8 cellular contexts compared by ENCODE assay signal in the genomic region with DNA sequence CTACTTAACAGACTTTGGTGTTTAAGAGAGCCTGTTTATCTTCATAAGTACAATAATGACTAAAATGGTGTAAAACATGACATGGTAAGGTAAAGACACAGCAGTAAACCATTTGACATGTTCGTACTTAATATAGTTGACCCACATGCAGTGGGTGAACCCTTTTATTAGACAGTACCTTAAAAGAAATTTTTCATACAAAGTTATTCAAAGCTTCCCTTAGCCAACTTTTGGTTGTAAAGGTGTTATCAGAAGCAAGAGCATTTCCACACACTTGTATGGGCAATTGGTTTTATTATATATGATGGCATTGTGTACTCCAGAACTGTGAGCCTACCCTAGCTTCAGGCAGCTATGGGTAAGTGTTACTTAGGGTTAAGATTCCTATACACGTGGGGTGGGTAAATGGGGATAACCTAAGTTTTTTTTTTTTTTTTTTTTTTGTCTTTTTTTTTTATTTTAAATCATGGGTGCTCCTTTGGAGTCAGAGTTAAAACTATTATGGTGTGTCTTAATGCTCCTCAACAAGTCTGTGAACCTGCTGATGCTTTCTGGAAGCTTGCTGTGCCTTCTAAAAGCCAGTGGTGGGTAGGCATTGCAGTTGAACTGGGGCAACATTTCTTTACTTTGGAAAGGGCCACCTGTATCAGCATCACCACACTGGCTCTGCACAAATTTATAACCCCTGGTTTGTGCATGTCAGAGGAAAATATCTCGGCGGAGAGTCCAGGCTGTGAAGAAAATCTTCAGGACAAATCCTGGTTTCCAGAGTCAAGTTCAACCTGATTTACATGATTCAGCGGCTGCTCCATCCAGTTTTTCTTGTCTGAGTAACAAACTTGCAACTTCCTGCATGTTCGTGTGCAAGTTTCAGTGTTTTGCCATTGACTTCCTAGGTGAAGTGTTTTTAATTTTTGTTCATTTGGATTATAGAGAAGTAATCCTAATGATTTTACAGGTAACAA. TPM values are rescaled to one million over a fixed set of nuclear protein-coding genes. Genes with fewer than 3 reads are reported as not detected.
DNase-seq lines count a peak whose midpoint lies in the region; ATAC-seq and TF ChIP-seq lines count a peak whose summit lies in the region.

No MANE protein-coding gene starts in this region.

- H3K27ac Mint-ChIP-seq in CD4-positive, alpha-beta T cell = peak overlapping the region; percentile 100

- intact Hi-C loops in CD4-positive, alpha-beta T cell (cut with DNase I, micrococcal nuclease) = loop anchor here (1.0 to 5.0 kb wide), 4 partner anchors 17 to 254 kb away; partner anchors contain the start of gene ANKRD42 (in 1 of the 2)

- H3K4ac ChIP-seq in mesendoderm (ENCODE audit: low read depth, low read length) = no peak overlapping the region

- H3K27me3 Mint-ChIP-seq in CD4-positive, alpha-beta T cell = no peaks in the 10 kb centered on the region

- H3K9me3 ChIP-seq in CD4-positive, alpha-beta T cell (ENCODE audit: control insufficient read depth, low read length) = no peaks in the 10 kb centered on the region

- CTCF ChIA-PET in CD4-positive, alpha-beta T cell (lab: Charles Lee) = interaction anchor here (0.6 to 1.9 kb wide), 4 partner anchors 13 to 259 kb away, joined by 3 to 6 read pairs (median 4); partner anchors contain the start of gene PRCP

- peak overlapping the region; percentile 58 for H3K56ac ChIP-seq in mesendoderm (ENCODE audit: low read length)

- no peak for TF ChIP-seq CTCF in CD4-positive, alpha-beta T cell (IDR thresholded peaks at IDR 0.05)
- TF ChIP-seq CTCF in LNCaP clone FGC (IDR thresholded peaks at IDR 0.05; ENCODE audit: control insufficient read depth, extremely low read depth, insufficient read depth) = no peak

- no peak overlapping the region for H3K18ac ChIP-seq in mesendoderm (ENCODE audit: low read length)

- DNase-seq in CD4-positive, alpha-beta T cell = no peak
- DNase-seq in LNCaP clone FGC (ENCODE audit: low read depth) (peak; percentile 88), T47D (ENCODE audit: low read depth in 1 of 2, low spot score in 1 of 2) (peak; percentile 28 to 95), mesendoderm (no peak), OCI-M2 (lab: John Stamatoyannopoulos, UW; ENCODE audit: unreplicated experiment) (no peak), epidermal melanocyte (ENCODE audit: insufficient read length, low spot score) (no peak)

- H3K23ac ChIP-seq in mesendoderm (ENCODE audit: low read length) = no peak overlapping the region

- H3K4me1 ChIP-seq in mesendoderm (ENCODE audit: control insufficient read depth, low read depth, low read length) = peaks cover 6% of the 10 kb centered on the region

- no peaks in the 10 kb centered on the region for H3K9me3 Mint-ChIP-seq in CD4-positive, alpha-beta T cell

- in situ Hi-C loops in T47D (cut with HindIII; ENCODE audit: low pct_unique_long_range_greater_than_20kb, low sequenced_read_pairs) = no loop called here

- peaks cover 57% of the 10 kb centered on the region for H3K79me2 ChIP-seq in mesendoderm (ENCODE audit: control insufficient read depth, insufficient read depth, low read length)

- no peak for ATAC-seq in CD4-positive, alpha-beta T cell (ENCODE audit: poor library complexity)
- ATAC-seq in GM19395 (IDR thresholded peaks at IDR 0.05; ENCODE audit: unreplicated experiment) = no peak
- no peak for ATAC-seq in HG02642 (IDR thresholded peaks at IDR 0.05; ENCODE audit: poor library complexity, unreplicated experiment)

- H4K8ac ChIP-seq in mesendoderm (ENCODE audit: low read depth, low read length) = no peak overlapping the region

- no peak overlapping the region for H2BK120ac ChIP-seq in mesendoderm (ENCODE audit: low read depth, low read length)

- peaks cover 4% of the 10 kb centered on the region for H3K79me1 ChIP-seq in mesendoderm (ENCODE audit: low read length)

- H3K27ac ChIP-seq in CD4-positive, alpha-beta T cell (ENCODE audit: low read depth, low read length) = peak overlapping the region; percentile 98
- no peak overlapping the region for H3K27ac ChIP-seq in mesendoderm (ENCODE audit: low read depth, low read length)

- POLR2A ChIA-PET in CD4-positive, alpha-beta T cell (lab: Charles Lee) = interaction anchor here (0.7 to 6.9 kb wide), 12 partner anchors 8 to 259 kb away, joined by 3 to 208 read pairs (median 7); partner anchors contain the start of genes ANKRD42, DDIAS, PRCP and RAB30

- no CpG with 5 or more reads among the region's 6 CpGs for WGBS in mesendoderm (ENCODE audit: extremely low coverage, insufficient coverage, low lambda C conversion rate)

- peak overlapping the region; percentile 99 for H3K4me3 ChIP-seq in LNCaP clone FGC (ENCODE audit: low read depth, low read length)
- no peak overlapping the region for H3K4me3 ChIP-seq in mesendoderm (ENCODE audit: low read length)

- no peak overlapping the region for H2BK15ac ChIP-seq in mesendoderm (replicated peaks; ENCODE audit: low read depth)

- H3K36me3 Mint-ChIP-seq in CD4-positive, alpha-beta T cell (ENCODE audit: low read depth) = peaks cover 73% of the 10 kb centered on the region

- H4K5ac ChIP-seq in mesendoderm (ENCODE audit: low read length) = no peak overlapping the region

- peak overlapping the region; percentile 52 for H3K9ac ChIP-seq in mesendoderm (ENCODE audit: low read length)

- H3K27me3 ChIP-seq in CD4-positive, alpha-beta T cell (ENCODE audit: control insufficient read depth, insufficient read depth, low read length) = no peaks in the 10 kb centered on the region
- H3K27me3 ChIP-seq in mesendoderm (ENCODE audit: insufficient read depth, low read length, poor library complexity) = no peaks in the 10 kb centered on the region

- no peak overlapping the region for H2BK5ac ChIP-seq in mesendoderm (ENCODE audit: low read length)

- peak overlapping the region; percentile 42 for H3K4me2 ChIP-seq in mesendoderm (ENCODE audit: low read length)

- no peak overlapping the region for H2AK5ac ChIP-seq in mesendoderm (ENCODE audit: low read length)

- H3K4me1 Mint-ChIP-seq in CD4-positive, alpha-beta T cell (ENCODE audit: low read depth) = peaks cover 62% of the 10 kb centered on the region

- H3K4me3 Mint-ChIP-seq in CD4-positive, alpha-beta T cell = peak overlapping the region; percentile 98

- peaks cover 2% of the 10 kb centered on the region for H3K36me3 ChIP-seq in mesendoderm (ENCODE audit: control insufficient read depth, insufficient read depth, low read length)

RNA-seq across cellular contexts. Expression of gene PCF11, which starts 3.3 kb away (rescaled TPM):
- 100 to 1,000 TPM; 119 to 124 TPM for total RNA-seq in CD4-positive, alpha-beta T cell
- polyA plus RNA-seq in mesendoderm (2013, experiment 1 of 2) = 32.5 TPM
- 32.6 TPM for polyA plus RNA-seq in mesendoderm (2013, experiment 2 of 2)

RNA-seq across cellular contexts. Expression of gene ANKRD42, which starts 33.3 kb away (rescaled TPM):
- 10 to 100 TPM in 1 of 2 experiments, 1 to 10 TPM in 1; 8.6 to 10.0 TPM for total RNA-seq in CD4-positive, alpha-beta T cell
- polyA plus RNA-seq in mesendoderm (2013, experiment 1 of 2) = 4.5 TPM
- 4.4 TPM for polyA plus RNA-seq in mesendoderm (2013, experiment 2 of 2)

Comparison
In these comparisons a context has a peak if more than half of its experiments do, and no peak if none do; other contexts are left out.
1. DNase-seq: peak in LNCaP clone FGC (single experiment) and T47D (2 of 2); none in CD4-positive, alpha-beta T cell (0 of 10), mesendoderm (single experiment), OCI-M2 (single experiment) and epidermal melanocyte (single experiment).